8 cellular contexts compared by ENCODE assay signal in genomic region chr10:17257466-17258321, GRCh38.
A peak's percentile ranks its signal among the peaks of the same experiment; 100 is the strongest.
DNase-seq lines count a peak whose midpoint lies in the region; ATAC-seq lines count a peak whose summit lies in the region.

No MANE protein-coding gene starts in this region.

- DNase-seq in activated T-cell treated with anti-CD3 and anti-CD28 coated beads for 1 hour (ENCODE audit: low read depth): peak; percentile 29
- no peak for DNase-seq in activated T-cell treated with anti-CD3 and anti-CD28 coated beads, Interleukin-2, amount 50 U/mL, for 24 hours
- peak; percentile 33 for DNase-seq in NCI-H2227 (lab: John Stamatoyannopoulos, UW; ENCODE audit: unreplicated experiment)
- DNase-seq in activated CD4-positive, alpha-beta T cell treated with anti-CD3 and anti-CD28 coated beads for 48 hours: peak; percentile 59
- peak; percentile 57 for DNase-seq in ecto neural progenitor cell (ENCODE audit: low spot score)
- DNase-seq in medulla oblongata (ENCODE audit: extremely low spot score): peak; percentile 89
- peak; percentile 23 to 38 for DNase-seq in stimulated activated CD8-positive, alpha-beta memory T cell treated with anti-CD3 and anti-CD28 coated beads, Interleukin-7, amount 100 ng/mL, for 4 hours (ENCODE audit: low read depth in 2 of 2)

- H3K4me3 Mint-ChIP-seq in activated T-cell treated with anti-CD3 and anti-CD28 coated beads, Interleukin-2, amount 50 U/mL, for 24 hours: no peak overlapping the region

- H3K27me3 Mint-ChIP-seq in activated T-cell treated with anti-CD3 and anti-CD28 coated beads, Interleukin-2, amount 50 U/mL, for 24 hours: no peaks in the 10 kb centered on the region

- peaks cover 7% of the 10 kb centered on the region for H3K4me1 Mint-ChIP-seq in activated T-cell treated with anti-CD3 and anti-CD28 coated beads, Interleukin-2, amount 50 U/mL, for 24 hours (ENCODE audit: low read depth)

- no peaks in the 10 kb centered on the region for H3K36me3 Mint-ChIP-seq in activated T-cell treated with anti-CD3 and anti-CD28 coated beads, Interleukin-2, amount 50 U/mL, for 24 hours (ENCODE audit: low read depth)

- no peak overlapping the region for H3K27ac Mint-ChIP-seq in activated T-cell treated with anti-CD3 and anti-CD28 coated beads, Interleukin-2, amount 50 U/mL, for 24 hours

- H3K9me3 Mint-ChIP-seq in activated T-cell treated with anti-CD3 and anti-CD28 coated beads, Interleukin-2, amount 50 U/mL, for 24 hours: peaks cover 6% of the 10 kb centered on the region

- ATAC-seq in HG02852 (IDR thresholded peaks at IDR 0.05; ENCODE audit: unreplicated experiment): peak; percentile 79
